ENCODE assay signal across 7 cellular contexts in the genomic region with DNA sequence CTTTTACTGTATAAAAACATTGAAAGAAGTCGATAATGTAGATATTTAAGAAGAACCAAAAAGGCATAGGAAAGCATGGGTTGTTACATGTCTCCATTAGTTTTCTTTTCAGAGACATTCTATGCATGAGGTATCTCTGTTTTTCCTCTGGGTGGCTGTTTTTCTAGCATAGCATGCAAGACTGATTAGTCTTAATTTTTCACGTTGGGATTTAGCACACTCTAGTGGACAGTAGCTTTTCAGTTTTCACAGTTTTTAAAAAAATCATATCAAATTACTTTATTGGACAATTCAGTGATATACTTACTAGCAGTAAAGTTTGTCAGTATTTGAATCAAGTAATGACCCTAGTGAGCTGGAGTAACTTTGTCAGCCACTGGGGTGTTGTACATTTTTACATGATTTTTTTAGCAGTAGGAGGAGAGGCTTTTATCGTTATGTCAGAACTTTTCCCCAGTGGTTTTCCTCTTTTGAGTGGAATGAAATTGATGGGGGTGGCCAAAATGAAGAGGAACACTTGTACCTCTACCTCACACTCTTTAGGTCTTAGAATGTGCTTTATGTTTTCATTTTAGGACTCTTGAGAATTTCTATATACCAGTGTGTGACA. TPM values are rescaled to one million over a fixed set of nuclear protein-coding genes. Genes with fewer than 3 reads are reported as not detected.
DNase-seq lines count a peak whose midpoint lies in the region; ATAC-seq, FAIRE-seq and TF ChIP-seq lines count a peak whose summit lies in the region.

No MANE protein-coding gene starts in this region.

- H3K4me3 ChIP-seq in SU-DHL-6 (ENCODE audit: insufficient read depth, low read length, poor library complexity, severe bottlenecking), result no peak overlapping the region

- FAIRE-seq in frontal cortex (lab: Jason Lieb, UNC), result peak; percentile 81

- H3K9me2 ChIP-seq in SU-DHL-6 (replicated peaks; ENCODE audit: insufficient read depth, low read length), result no peaks in the 10 kb centered on the region

- no peaks in the 10 kb centered on the region for H4K20me1 ChIP-seq in SU-DHL-6 (ENCODE audit: low read depth, low read length)

- no peak overlapping the region for H2AFZ ChIP-seq in SU-DHL-6 (ENCODE audit: low read depth, low read length, severe bottlenecking)

- H3F3A ChIP-seq in SU-DHL-6 (ENCODE audit: insufficient read depth), result peaks cover 11% of the 10 kb centered on the region

- TF ChIP-seq CTCF in SU-DHL-6 (IDR thresholded peaks at IDR 0.05; ENCODE audit: insufficient read depth, low read length, poor library complexity, severe bottlenecking), result peak; percentile 54

- H3K79me2 ChIP-seq in SU-DHL-6 (ENCODE audit: insufficient read depth, low read length), result no peaks in the 10 kb centered on the region

- H3K9me3 ChIP-seq in SU-DHL-6 (ENCODE audit: insufficient read depth, low read length), result no peaks in the 10 kb centered on the region

- intact Hi-C loops in sciatic nerve (cut with DNase I), result no loop called here

- H3K27me3 ChIP-seq in SU-DHL-6 (ENCODE audit: low read length), result no peaks in the 10 kb centered on the region

- peak; percentile 68 for ATAC-seq in sciatic nerve
- ATAC-seq in HG02571 (IDR thresholded peaks at IDR 0.05; ENCODE audit: unreplicated experiment), result no peak

- DNase-seq in GM04503 (ENCODE audit: low read depth) (peak; percentile 26), MV-4-11 (lab: John Stamatoyannopoulos, UW) (peak; percentile 36), frontal cortex (ENCODE audit: low spot score in 2 of 2) (no peak), sciatic nerve (ENCODE audit: low spot score) (no peak)
- no peak for DNase-seq in activated naive CD4-positive, alpha-beta T cell treated with Interleukin-2 at 50 U/mL for 16 hours

- H3K9ac ChIP-seq in SU-DHL-6 (ENCODE audit: low read length), result no peak overlapping the region

- no peak overlapping the region for H3K27ac ChIP-seq in SU-DHL-6 (ENCODE audit: low read depth, low read length)

- H3K36me3 ChIP-seq in SU-DHL-6 (ENCODE audit: low read length), result no peaks in the 10 kb centered on the region

- H3K4me2 ChIP-seq in SU-DHL-6 (ENCODE audit: low read depth, low read length, poor library complexity, severe bottlenecking), result no peak overlapping the region

RNA-seq across cellular contexts. Expression of a gene that starts 57.2 kb away (rescaled TPM):
- total RNA-seq in frontal cortex (65.2 TPM), sciatic nerve (16.2 TPM)

Comparison
In these comparisons a context has a peak if more than half of its experiments do, and no peak if none do; other contexts are left out.
1. DNase-seq: peak in GM04503 (single experiment) and MV-4-11 (single experiment); none in frontal cortex (0 of 2), sciatic nerve (single experiment) and activated naive CD4-positive, alpha-beta T cell treated with Interleukin-2 at 50 U/mL for 16 hours (single experiment).